Comparison of ENCODE assay signal across 8 cellular contexts in genomic region chr2:131104487-131105155, GRCh38. TPM values are rescaled to one million over a fixed set of nuclear protein-coding genes. Genes with fewer than 3 reads are reported as not detected.
DNase-seq lines count a peak whose midpoint lies in the region; ATAC-seq and TF ChIP-seq lines count a peak whose summit lies in the region.

No MANE protein-coding gene starts in this region.

- H3K27ac Mint-ChIP-seq in dendritic cell treated with granulocyte-macrophage colony-stimulating factor and Interleukin-4, amounts not matched to agents 40 ng/mL and 50 ng/mL, for 4 days: peak overlapping the region; percentile 99

- 0 to 1% methylated on average over 20 of the region's 20 CpGs for WGBS in lung, 2 donors

- peak; percentile 86 to 88 for DNase-seq in AML-193 (lab: John Stamatoyannopoulos, UW)
- peak; percentile 93 for DNase-seq in NCI-H2227 (lab: John Stamatoyannopoulos, UW; ENCODE audit: unreplicated experiment)
- DNase-seq in activated CD4-positive, alpha-beta T cell treated with anti-CD3 and anti-CD28 coated beads for 4 hours: peak; percentile 57 to 61
- DNase-seq in lung (ENCODE audit: low spot score): peak; percentile 77
- peak; percentile 4 for DNase-seq in stimulated activated CD8-positive, alpha-beta memory T cell treated with anti-CD3 and anti-CD28 coated beads, Interleukin-4, amount 100 ng/mL, for 24 hours (ENCODE audit: low read depth)

- H3K4me3 ChIP-seq in lung: no peak overlapping the region

- H3K27me3 Mint-ChIP-seq in dendritic cell treated with granulocyte-macrophage colony-stimulating factor and Interleukin-4, amounts not matched to agents 40 ng/mL and 50 ng/mL, for 4 days: no peaks in the 10 kb centered on the region

- H3K4me1 Mint-ChIP-seq in dendritic cell treated with granulocyte-macrophage colony-stimulating factor and Interleukin-4, amounts not matched to agents 40 ng/mL and 50 ng/mL, for 4 days (ENCODE audit: low read depth): peaks cover 46% of the 10 kb centered on the region

- no peaks in the 10 kb centered on the region for H3K9me3 ChIP-seq in lung (ENCODE audit: control insufficient read depth in 2 of 2, insufficient read depth in 1 of 2, low read length in 1 of 2)

- ATAC-seq in GM18873 (IDR thresholded peaks at IDR 0.05; ENCODE audit: low FRiP score, unreplicated experiment): peak; percentile 63
- ATAC-seq in HG03097 (IDR thresholded peaks at IDR 0.05; ENCODE audit: low FRiP score, unreplicated experiment): peak; percentile 70
- peak; percentile 81 for ATAC-seq in lung (ENCODE audit: insufficient read depth, low FRiP score)

- TF ChIP-seq CTCF in lung (IDR thresholded peaks at IDR 0.05; ENCODE audit: control extremely low read depth, extremely low read depth): no peak

- H3K27ac ChIP-seq in lung (ENCODE audit: low read depth in 1 of 2, low read length in 1 of 2): peak overlapping the region; percentile 94

- H3K4me3 Mint-ChIP-seq in dendritic cell treated with granulocyte-macrophage colony-stimulating factor and Interleukin-4, amounts not matched to agents 40 ng/mL and 50 ng/mL, for 4 days: peak overlapping the region; percentile 99

- H3K36me3 Mint-ChIP-seq in dendritic cell treated with granulocyte-macrophage colony-stimulating factor and Interleukin-4, amounts not matched to agents 40 ng/mL and 50 ng/mL, for 4 days (ENCODE audit: low read depth): peaks cover 44% of the 10 kb centered on the region

- H3K4me1 ChIP-seq in lung (ENCODE audit: control insufficient read depth in 2 of 2, insufficient read depth in 2 of 2, low read length in 2 of 2): peaks cover 5 to 7% of the 10 kb centered on the region in 2 donors

- intact Hi-C loops in dendritic cell treated with granulocyte-macrophage colony-stimulating factor and Interleukin-4, amounts not matched to agents 40 ng/mL and 50 ng/mL, for 4 days (cut with micrococcal nuclease): loop anchor here (1.0 kb wide), 1 partner anchor 11 kb away; the partner anchor contains the start of gene FAM168B

- H3K27me3 ChIP-seq in lung (ENCODE audit: control insufficient read depth, insufficient read depth): no peaks in the 10 kb centered on the region

- H3K9me3 Mint-ChIP-seq in dendritic cell treated with granulocyte-macrophage colony-stimulating factor and Interleukin-4, amounts not matched to agents 40 ng/mL and 50 ng/mL, for 4 days: no peaks in the 10 kb centered on the region

- H3K36me3 ChIP-seq in lung (ENCODE audit: control insufficient read depth in 2 of 2, insufficient read depth in 2 of 2, low read length in 2 of 2): no peaks in the 10 kb centered on the region

RNA-seq across cellular contexts. Expression of gene PLEKHB2, which starts 0.5 kb away (rescaled TPM):
- total RNA-seq in lung: 10 to 100 TPM; 66.0 to 93.6 TPM
- polyA plus RNA-seq in lung: 10 to 100 TPM; 23.4 to 84.7 TPM

RNA-seq across cellular contexts. Expression of gene FAM168B, which starts 11.4 kb away (rescaled TPM):
- total RNA-seq in lung: 10 to 100 TPM; 36.4 to 79.7 TPM
- 10 to 100 TPM; 20.4 to 43.8 TPM for polyA plus RNA-seq in lung

Comparison
In these comparisons a context has a peak if more than half of its experiments do, and no peak if none do; other contexts are left out.
1. DNase-seq: peak in every context shown above with its lines; median percentile 93 in NCI-H2227; 87 in AML-193; 77 in lung; 59 in activated CD4-positive, alpha-beta T cell treated with anti-CD3 and anti-CD28 coated beads for 4 hours; 4 in stimulated activated CD8-positive, alpha-beta memory T cell treated with anti-CD3 and anti-CD28 coated beads, Interleukin-4, amount 100 ng/mL, for 24 hours.